14 cellular contexts compared by ENCODE assay signal in the genomic region with DNA sequence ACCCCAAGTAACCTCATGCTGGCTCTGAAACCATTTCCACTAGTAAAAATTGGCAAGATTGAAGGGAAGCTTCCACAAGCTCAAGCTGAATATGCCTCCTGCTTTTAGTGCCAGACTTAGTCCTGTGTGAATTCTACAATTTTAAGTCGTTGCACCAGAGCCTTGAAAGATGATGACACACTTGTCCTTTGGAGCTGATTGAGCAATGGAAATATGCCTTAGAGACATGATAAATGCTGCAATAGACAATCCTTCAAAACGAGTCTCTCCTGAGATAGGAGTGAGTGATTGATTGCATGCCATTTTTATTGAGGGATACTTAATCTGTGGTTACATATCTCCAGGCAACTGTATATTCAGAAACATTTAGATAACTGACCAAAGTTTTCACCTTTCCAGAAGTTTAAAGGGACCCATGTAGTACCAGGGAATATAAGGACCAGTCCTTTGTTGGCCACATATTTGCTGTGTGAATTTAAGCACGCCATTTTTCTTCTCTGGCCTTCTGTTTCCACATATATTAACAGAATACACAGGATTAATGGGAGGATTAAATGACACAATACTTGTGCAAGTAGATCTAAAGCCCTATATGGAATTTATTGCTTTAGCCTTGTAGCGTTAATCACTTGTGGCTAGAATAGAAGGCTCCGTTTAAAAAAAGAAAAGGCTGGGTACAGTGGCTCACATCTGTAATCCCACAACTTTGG.
A peak's percentile ranks its signal among the peaks of the same experiment; 100 is the strongest.
DNase-seq lines count a peak whose midpoint lies in the region; ATAC-seq and TF ChIP-seq lines count a peak whose summit lies in the region.
"Had no signal": no experiment of that assay in that cellular context is flagged by ENCODE, and none has a peak within 500 bp of the region (broad histone marks: within the 10 kb centered on the region; RNA-seq: fewer than 3 reads in every experiment).

No MANE protein-coding gene starts in this region.

- H3K4me3 Mint-ChIP-seq in immature natural killer cell, result no peak overlapping the region
- H3K4me3 Mint-ChIP-seq in natural killer cell, result no peak overlapping the region
- H3K4me3 Mint-ChIP-seq: stimulated activated naive CD8-positive, alpha-beta T cell treated with anti-CD3 and anti-CD28 coated beads, Interleukin-15, Interleukin-2, amounts not matched to agents 100 ng/mL and 50 ng/mL, for 24 hours had no signal

- H3K27ac Mint-ChIP-seq in immature natural killer cell, result no peak overlapping the region
- H3K27ac Mint-ChIP-seq in natural killer cell, result no peak overlapping the region
- H3K27ac Mint-ChIP-seq: activated naive CD4-positive, alpha-beta T cell treated with anti-CD3 and anti-CD28 coated beads, Interleukin-2, amount 50 U/mL, for 72 hours; stimulated activated naive CD8-positive, alpha-beta T cell treated with anti-CD3 and anti-CD28 coated beads, Interleukin-15, Interleukin-2, amounts not matched to agents 100 ng/mL and 50 ng/mL, for 24 hours had no signal

- ATAC-seq in omental fat pad (ENCODE audit: low FRiP score) (peak; percentile 35), GM18861 (IDR thresholded peaks at IDR 0.05; ENCODE audit: unreplicated experiment) (no peak), natural killer cell (no peak)
- ATAC-seq: activated naive CD4-positive, alpha-beta T cell treated with anti-CD3 and anti-CD28 coated beads, Interleukin-2, amount 50 U/mL, for 72 hours; foreskin keratinocyte had no signal

- H3K27me3 Mint-ChIP-seq in immature natural killer cell (ENCODE audit: low read depth in 3 of 3) (peaks cover 0 to 4% (median 2%) of the 10 kb centered on the region in 3 donors), natural killer cell (ENCODE audit: low read depth in 2 of 2) (peaks cover 8 to 15% of the 10 kb centered on the region in 2 donors)

- H3K4me1 Mint-ChIP-seq in immature natural killer cell (peaks cover 0 to 1% of the 10 kb centered on the region in 2 donors), natural killer cell (no peaks in the 10 kb centered on the region)

- intact Hi-C loops in natural killer cell (cut with micrococcal nuclease), result no loop called here

- H3K36me3 Mint-ChIP-seq in immature natural killer cell (no peaks in the 10 kb centered on the region), natural killer cell (no peaks in the 10 kb centered on the region)
- H3K36me3 Mint-ChIP-seq: activated naive CD4-positive, alpha-beta T cell treated with anti-CD3 and anti-CD28 coated beads, Interleukin-2, amount 50 U/mL, for 72 hours had no signal

- no peaks in the 10 kb centered on the region for H3K9me3 Mint-ChIP-seq in immature natural killer cell
- H3K9me3 Mint-ChIP-seq in natural killer cell, result no peaks in the 10 kb centered on the region
- H3K9me3 Mint-ChIP-seq: activated naive CD4-positive, alpha-beta T cell treated with anti-CD3 and anti-CD28 coated beads, Interleukin-2, amount 50 U/mL, for 72 hours; stimulated activated naive CD8-positive, alpha-beta T cell treated with anti-CD3 and anti-CD28 coated beads, Interleukin-15, Interleukin-2, amounts not matched to agents 100 ng/mL and 50 ng/mL, for 24 hours had no signal

- TF ChIP-seq CTCF in omental fat pad (IDR thresholded peaks at IDR 0.05) (no peak), natural killer cell (IDR thresholded peaks at IDR 0.05) (no peak)

- DNase-seq in EL, result peak; percentile 9
- DNase-seq in NCI-H226, result peak; percentile 42
- peak; percentile 38 for DNase-seq in dedifferentiated amniotic fluid mesenchymal stem cell (ENCODE audit: extremely low spot score)
- no peak for DNase-seq in omental fat pad (ENCODE audit: low spot score)
- DNase-seq in immature natural killer cell, result no peak
- DNase-seq in globus pallidus (ENCODE audit: low spot score), result no peak
- no peak for DNase-seq in natural killer cell
- DNase-seq: activated CD8-positive, alpha-beta memory T cell treated with anti-CD3 and anti-CD28 coated beads, Interleukin-2, amount 50 U/mL, for 48 hours; NCI-H1417; NCI-H69 had no signal

Comparison
In these comparisons a context has a peak if more than half of its experiments do, and no peak if none do; other contexts are left out.
1. DNase-seq: peak in EL (single experiment), NCI-H226 (single experiment) and dedifferentiated amniotic fluid mesenchymal stem cell (single experiment); none in omental fat pad (single experiment), immature natural killer cell (0 of 3), globus pallidus (single experiment) and natural killer cell (single experiment).